In genomic region chr3:149438981-149439380, GRCh38 we compare ENCODE assay signal across 8 cellular contexts. TPM values are rescaled to one million over a fixed set of nuclear protein-coding genes. Genes with fewer than 3 reads are reported as not detected.
"Had no signal": no experiment of that assay in that cellular context is flagged by ENCODE, and none has a peak within 500 bp of the region (broad histone marks: within the 10 kb centered on the region; RNA-seq: fewer than 3 reads in every experiment).

No MANE protein-coding gene starts in this region.

- DNase-seq: GDM1, GF-D8 had no signal

- H3K4me3 ChIP-seq: GM12878 had no signal

- ATAC-seq: GM12878 had no signal

- FAIRE-seq: GM12878, GM12891, GM12892, GM18507, GM19239 had no signal

RNA-seq across cellular contexts. Expression of gene TM4SF4, which starts 35.5 kb away (rescaled TPM):
- total RNA-seq: G401 had no signal
